8 cellular contexts compared by ENCODE assay signal in genomic region chr12:124545508-124546418, GRCh38. TPM values are rescaled to one million over a fixed set of nuclear protein-coding genes. Genes with fewer than 3 reads are reported as not detected.
A peak's percentile ranks its signal among the peaks of the same experiment; 100 is the strongest.
DNase-seq lines count a peak whose midpoint lies in the region; FAIRE-seq and TF ChIP-seq lines count a peak whose summit lies in the region.

No MANE protein-coding gene starts in this region.

- H3K36me3 ChIP-seq in GM23248 (ENCODE audit: low read depth) (no peaks in the 10 kb centered on the region), Karpas-422 (ENCODE audit: insufficient read depth, low read length) (peaks cover 4% of the 10 kb centered on the region; the same call in 1 of the 2 replicates)

- 85% methylated on average over 25 to 26 of the region's 26 CpGs for WGBS in GM23248 (ENCODE audit: low coverage in 1 of 2, low lambda C conversion rate in 2 of 2, missing lambda C conversion rate in 2 of 2), 2 experiments

- H4K20me1 ChIP-seq in GM23248 (ENCODE audit: insufficient read depth) (no peaks in the 10 kb centered on the region), Karpas-422 (ENCODE audit: insufficient read depth, low read depth, low read length) (peaks cover 65% of the 10 kb centered on the region)

- H3K4me3 ChIP-seq in GM23248 (no peak overlapping the region), Karpas-422 (ENCODE audit: low read length) (peak overlapping the region; percentile 35; the same call in 1 of the 2 replicates)

- H3F3A ChIP-seq in GM23248 (ENCODE audit: insufficient read depth), result peaks cover 19% of the 10 kb centered on the region; the same call in 1 of the 2 replicates

- H3K27ac ChIP-seq in GM23248, result no peak overlapping the region
- peak overlapping the region; percentile 84 for H3K27ac ChIP-seq in Karpas-422 (ENCODE audit: low read length)

- H3K27me3 ChIP-seq in GM23248 (replicated peaks; ENCODE audit: insufficient read depth) (no peaks in the 10 kb centered on the region), Karpas-422 (ENCODE audit: low read length) (no peaks in the 10 kb centered on the region)

- H3K9ac ChIP-seq in GM23248 (no peak overlapping the region), Karpas-422 (ENCODE audit: low read length) (peak overlapping the region; percentile 59)

- no peak overlapping the region for H2AFZ ChIP-seq in GM23248
- no peak overlapping the region for H2AFZ ChIP-seq in Karpas-422 (ENCODE audit: low read length)

- H3K79me2 ChIP-seq in GM23248 (ENCODE audit: insufficient read depth), result peaks cover 87% of the 10 kb centered on the region
- peaks cover 93% of the 10 kb centered on the region for H3K79me2 ChIP-seq in Karpas-422 (ENCODE audit: low read length)

- H3K9me2 ChIP-seq in GM23248 (ENCODE audit: insufficient read depth) (no peaks in the 10 kb centered on the region), Karpas-422 (replicated peaks; ENCODE audit: insufficient read depth, low read length) (no peaks in the 10 kb centered on the region)

- H3K4me2 ChIP-seq in GM23248 (ENCODE audit: unreplicated experiment) (no peak overlapping the region), Karpas-422 (ENCODE audit: low read depth, low read length, poor library complexity, severe bottlenecking) (peak overlapping the region; percentile 59)

- H3K9me3 ChIP-seq in GM23248 (ENCODE audit: low read depth) (no peaks in the 10 kb centered on the region), Karpas-422 (ENCODE audit: low read length) (no peaks in the 10 kb centered on the region)

- H3K4me1 ChIP-seq in GM23248 (ENCODE audit: insufficient read depth), result peaks cover 38% of the 10 kb centered on the region
- peaks cover 82% of the 10 kb centered on the region for H3K4me1 ChIP-seq in Karpas-422 (ENCODE audit: low read length)

- in situ Hi-C loops in GM23248 (cut with MboI), result no loop called here

- DNase-seq in GM23248, result peak; percentile 51
- peak; percentile 57 for DNase-seq in Karpas-422
- DNase-seq in amniotic epithelial cell (ENCODE audit: low read depth), result peak; percentile 93
- DNase-seq in stimulated activated CD4-positive, alpha-beta T cell treated with anti-CD3 and anti-CD28 coated beads, Interleukin-12 subunit alpha, Interleukin-12 subunit beta, amount 100 ng/mL, for 4 hours, result peak; percentile 28
- no peak for DNase-seq in middle frontal gyrus (ENCODE audit: extremely low spot score, low spot score)
- no peak for DNase-seq in germinal center (ENCODE audit: low spot score)
- DNase-seq in HTR-8/SVneo (ENCODE audit: insufficient read length, low spot score), result no peak

- peak; percentile 16 for TF ChIP-seq POLR2A in GM15510 (IDR thresholded peaks at IDR 0.05; ENCODE audit: borderline replicate concordance, extremely low read depth, insufficient read length)

- FAIRE-seq in HTR-8/SVneo (lab: Jason Lieb, UNC), result no peak

RNA-seq across cellular contexts. Expression of gene NCOR2, which starts 21.6 kb away (rescaled TPM):
- 37.7 and 66.0 TPM in 2 replicates for total RNA-seq in GM23248 (2014; rRNA removed; shearing (Covaris generic))
- polyA plus RNA-seq in GM23248 (2016; fragmentation: Nextera tagmentation; extraction: Ambion mirVana), result 40.8 and 43.5 TPM in 2 replicates
- 36.8 and 75.4 TPM in 2 replicates for total RNA-seq in Karpas-422 (2014; rRNA removed; shearing (Covaris generic); ENCODE audit: low replicate concordance)

Comparison
In these comparisons a context has a peak if more than half of its experiments do, and no peak if none do; other contexts are left out.
1. DNase-seq: peak in GM23248 (single experiment), Karpas-422 (single experiment), amniotic epithelial cell (single experiment) and stimulated activated CD4-positive, alpha-beta T cell treated with anti-CD3 and anti-CD28 coated beads, Interleukin-12 subunit alpha, Interleukin-12 subunit beta, amount 100 ng/mL, for 4 hours (single experiment); none in middle frontal gyrus (single experiment), germinal center (single experiment) and HTR-8/SVneo (single experiment).